In the genomic region with DNA sequence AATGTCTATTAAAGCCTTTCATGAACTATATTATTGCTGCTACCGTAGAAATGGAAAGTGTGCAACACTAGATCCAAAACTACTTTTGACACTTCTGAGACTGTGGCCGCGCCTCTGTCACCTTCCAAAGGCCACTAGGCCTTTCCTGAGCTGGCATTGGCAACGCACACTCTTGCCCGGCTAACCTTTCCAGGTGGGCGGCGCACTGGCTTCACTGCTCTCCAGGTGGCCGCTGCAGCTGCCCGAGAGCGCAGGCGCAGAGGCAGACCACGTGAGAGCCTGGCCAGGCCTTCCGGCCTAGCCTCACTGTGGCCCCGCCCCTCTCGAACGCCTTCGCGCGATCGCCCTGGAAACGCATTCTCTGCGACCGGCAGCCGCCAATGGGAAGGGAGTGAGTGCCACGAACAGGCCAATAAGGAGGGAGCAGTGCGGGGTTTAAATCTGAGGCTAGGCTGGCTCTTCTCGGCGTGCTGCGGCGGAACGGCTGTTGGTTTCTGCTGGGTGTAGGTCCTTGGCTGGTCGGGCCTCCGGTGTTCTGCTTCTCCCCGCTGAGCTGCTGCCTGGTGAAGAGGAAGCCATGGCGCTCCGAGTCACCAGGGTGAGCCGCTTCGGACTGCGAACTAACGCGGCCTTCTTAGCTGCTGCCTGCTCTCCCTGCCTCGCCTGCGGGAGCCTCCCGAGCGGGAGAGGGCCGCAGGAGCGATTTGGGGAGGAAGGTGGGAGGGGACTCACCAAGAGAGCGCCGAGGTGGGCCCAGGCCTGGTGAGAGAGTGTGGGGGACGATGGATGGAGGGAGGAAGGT, we compare ENCODE assay signal across 1 cellular context.
TF ChIP-seq lines count a peak whose summit lies in the region.

A gene (plus strand): TSS at position 465 of the 802 bp plus-strand sequence. CDS start 113 bp downstream, at position 578.

TF ChIP-seq in HepG2, 621 proteins besides CTCF, POLR2A, EP300 and RAD21 (continued from another document and continues in another):
- TF ChIP-seq HHEX (CRISPR knock-in tag; IDR thresholded peaks at IDR 0.05) = no peak
- no peak for TF ChIP-seq ZNF251 (CRISPR knock-in tag; IDR thresholded peaks at IDR 0.05)
- peak; percentile 88 for TF ChIP-seq DR1 (CRISPR knock-in tag; IDR thresholded peaks at IDR 0.05)
- TF ChIP-seq ZNF713 (CRISPR knock-in tag; IDR thresholded peaks at IDR 0.05) = no peak
- TF ChIP-seq ZNF7 (CRISPR knock-in tag; IDR thresholded peaks at IDR 0.05) = no peak
- TF ChIP-seq, protein P1, sequence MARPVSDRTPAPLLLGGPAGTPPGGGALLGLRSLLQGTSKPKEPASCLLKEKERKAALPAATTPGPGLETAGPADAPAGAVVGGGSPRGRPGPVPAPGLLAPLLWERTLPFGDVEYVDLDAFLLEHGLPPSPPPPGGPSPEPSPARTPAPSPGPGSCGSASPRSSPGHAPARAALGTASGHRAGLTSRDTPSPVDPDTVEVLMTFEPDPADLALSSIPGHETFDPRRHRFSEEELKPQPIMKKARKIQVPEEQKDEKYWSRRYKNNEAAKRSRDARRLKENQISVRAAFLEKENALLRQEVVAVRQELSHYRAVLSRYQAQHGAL (CRISPR knock-in tag; IDR thresholded peaks at IDR 0.05; ENCODE audit: not compliant biosample characterization) = no peak
- TF ChIP-seq, protein P2, sequence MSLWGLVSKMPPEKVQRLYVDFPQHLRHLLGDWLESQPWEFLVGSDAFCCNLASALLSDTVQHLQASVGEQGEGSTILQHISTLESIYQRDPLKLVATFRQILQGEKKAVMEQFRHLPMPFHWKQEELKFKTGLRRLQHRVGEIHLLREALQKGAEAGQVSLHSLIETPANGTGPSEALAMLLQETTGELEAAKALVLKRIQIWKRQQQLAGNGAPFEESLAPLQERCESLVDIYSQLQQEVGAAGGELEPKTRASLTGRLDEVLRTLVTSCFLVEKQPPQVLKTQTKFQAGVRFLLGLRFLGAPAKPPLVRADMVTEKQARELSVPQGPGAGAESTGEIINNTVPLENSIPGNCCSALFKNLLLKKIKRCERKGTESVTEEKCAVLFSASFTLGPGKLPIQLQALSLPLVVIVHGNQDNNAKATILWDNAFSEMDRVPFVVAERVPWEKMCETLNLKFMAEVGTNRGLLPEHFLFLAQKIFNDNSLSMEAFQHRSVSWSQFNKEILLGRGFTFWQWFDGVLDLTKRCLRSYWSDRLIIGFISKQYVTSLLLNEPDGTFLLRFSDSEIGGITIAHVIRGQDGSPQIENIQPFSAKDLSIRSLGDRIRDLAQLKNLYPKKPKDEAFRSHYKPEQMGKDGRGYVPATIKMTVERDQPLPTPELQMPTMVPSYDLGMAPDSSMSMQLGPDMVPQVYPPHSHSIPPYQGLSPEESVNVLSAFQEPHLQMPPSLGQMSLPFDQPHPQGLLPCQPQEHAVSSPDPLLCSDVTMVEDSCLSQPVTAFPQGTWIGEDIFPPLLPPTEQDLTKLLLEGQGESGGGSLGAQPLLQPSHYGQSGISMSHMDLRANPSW (CRISPR knock-in tag; IDR thresholded peaks at IDR 0.05; ENCODE audit: borderline replicate concordance) = no peak
- TF ChIP-seq LCORL (IDR thresholded peaks at IDR 0.05) = no peak
- no peak for TF ChIP-seq LCORL (CRISPR knock-in tag; IDR thresholded peaks at IDR 0.05)
- no peak for TF ChIP-seq SMAD3 (CRISPR knock-in tag; IDR thresholded peaks at IDR 0.05)
- TF ChIP-seq, protein P3, sequence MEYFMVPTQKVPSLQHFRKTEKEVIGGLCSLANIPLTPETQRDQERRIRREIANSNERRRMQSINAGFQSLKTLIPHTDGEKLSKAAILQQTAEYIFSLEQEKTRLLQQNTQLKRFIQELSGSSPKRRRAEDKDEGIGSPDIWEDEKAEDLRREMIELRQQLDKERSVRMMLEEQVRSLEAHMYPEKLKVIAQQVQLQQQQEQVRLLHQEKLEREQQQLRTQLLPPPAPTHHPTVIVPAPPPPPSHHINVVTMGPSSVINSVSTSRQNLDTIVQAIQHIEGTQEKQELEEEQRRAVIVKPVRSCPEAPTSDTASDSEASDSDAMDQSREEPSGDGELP (IDR thresholded peaks at IDR 0.05; ENCODE audit: borderline replicate concordance, low read depth) = peak; percentile 76; the same call in 1 of the 2 replicates
- TF ChIP-seq, protein P4, sequence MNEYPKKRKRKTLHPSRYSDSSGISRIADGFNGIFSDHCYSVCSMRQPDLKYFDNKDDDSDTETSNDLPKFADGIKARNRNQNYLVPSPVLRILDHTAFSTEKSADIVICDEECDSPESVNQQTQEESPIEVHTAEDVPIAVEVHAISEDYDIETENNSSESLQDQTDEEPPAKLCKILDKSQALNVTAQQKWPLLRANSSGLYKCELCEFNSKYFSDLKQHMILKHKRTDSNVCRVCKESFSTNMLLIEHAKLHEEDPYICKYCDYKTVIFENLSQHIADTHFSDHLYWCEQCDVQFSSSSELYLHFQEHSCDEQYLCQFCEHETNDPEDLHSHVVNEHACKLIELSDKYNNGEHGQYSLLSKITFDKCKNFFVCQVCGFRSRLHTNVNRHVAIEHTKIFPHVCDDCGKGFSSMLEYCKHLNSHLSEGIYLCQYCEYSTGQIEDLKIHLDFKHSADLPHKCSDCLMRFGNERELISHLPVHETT (CRISPR knock-in tag; conservative IDR thresholded peaks at IDR 0.05) = no peak
- TF ChIP-seq ZNF274 (CRISPR knock-in tag; IDR thresholded peaks at IDR 0.05) = peak; percentile 32; the same call in 1 of the 2 replicates
- TF ChIP-seq, protein P5, sequence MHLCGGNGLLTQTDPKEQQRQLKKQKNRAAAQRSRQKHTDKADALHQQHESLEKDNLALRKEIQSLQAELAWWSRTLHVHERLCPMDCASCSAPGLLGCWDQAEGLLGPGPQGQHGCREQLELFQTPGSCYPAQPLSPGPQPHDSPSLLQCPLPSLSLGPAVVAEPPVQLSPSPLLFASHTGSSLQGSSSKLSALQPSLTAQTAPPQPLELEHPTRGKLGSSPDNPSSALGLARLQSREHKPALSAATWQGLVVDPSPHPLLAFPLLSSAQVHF (CRISPR knock-in tag; IDR thresholded peaks at IDR 0.05) = peak; percentile 93
- TF ChIP-seq, protein P6, sequence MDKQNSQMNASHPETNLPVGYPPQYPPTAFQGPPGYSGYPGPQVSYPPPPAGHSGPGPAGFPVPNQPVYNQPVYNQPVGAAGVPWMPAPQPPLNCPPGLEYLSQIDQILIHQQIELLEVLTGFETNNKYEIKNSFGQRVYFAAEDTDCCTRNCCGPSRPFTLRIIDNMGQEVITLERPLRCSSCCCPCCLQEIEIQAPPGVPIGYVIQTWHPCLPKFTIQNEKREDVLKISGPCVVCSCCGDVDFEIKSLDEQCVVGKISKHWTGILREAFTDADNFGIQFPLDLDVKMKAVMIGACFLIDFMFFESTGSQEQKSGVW (CRISPR knock-in tag; IDR thresholded peaks at IDR 0.05; ENCODE audit: borderline replicate concordance) = 0 out of 2 replicates have a peak, but pooled peaks have one; percentile 61
- TF ChIP-seq NPAS2 (CRISPR knock-in tag; IDR thresholded peaks at IDR 0.05; ENCODE audit: borderline replicate concordance) = no peak
- TF ChIP-seq MBD4 (IDR thresholded peaks at IDR 0.05; ENCODE audit: borderline replicate concordance, low read length) = no peak
- peak; percentile 67 for TF ChIP-seq HNRNPLL (IDR thresholded peaks at IDR 0.05; ENCODE audit: low read depth, low read length, poor library complexity, severe bottlenecking)
- no peak for TF ChIP-seq SOX6 (IDR thresholded peaks at IDR 0.05)
- no peak; the same call in 1 of the 2 replicates for TF ChIP-seq SOX6 (CRISPR knock-in tag; IDR thresholded peaks at IDR 0.05)
- peak; percentile 86 for TF ChIP-seq POLR2AphosphoS5 (IDR thresholded peaks at IDR 0.05; ENCODE audit: low read depth, low read length)
- TF ChIP-seq HNRNPL (IDR thresholded peaks at IDR 0.05; ENCODE audit: low read depth, low read length) = peak; percentile 67; the same call in 1 of the 2 replicates
- TF ChIP-seq ZNF451 (CRISPR knock-in tag; IDR thresholded peaks at IDR 0.05) = peak; percentile 96; the same call in 1 of the 2 replicates
- TF ChIP-seq, protein P7, sequence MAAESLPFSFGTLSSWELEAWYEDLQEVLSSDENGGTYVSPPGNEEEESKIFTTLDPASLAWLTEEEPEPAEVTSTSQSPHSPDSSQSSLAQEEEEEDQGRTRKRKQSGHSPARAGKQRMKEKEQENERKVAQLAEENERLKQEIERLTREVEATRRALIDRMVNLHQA (CRISPR knock-in tag; IDR thresholded peaks at IDR 0.05) = no peak
- TF ChIP-seq MXI1 (IDR thresholded peaks at IDR 0.05; ENCODE audit: borderline replicate concordance, low read depth, low read length) = peak; percentile 100
- TF ChIP-seq, protein P8, sequence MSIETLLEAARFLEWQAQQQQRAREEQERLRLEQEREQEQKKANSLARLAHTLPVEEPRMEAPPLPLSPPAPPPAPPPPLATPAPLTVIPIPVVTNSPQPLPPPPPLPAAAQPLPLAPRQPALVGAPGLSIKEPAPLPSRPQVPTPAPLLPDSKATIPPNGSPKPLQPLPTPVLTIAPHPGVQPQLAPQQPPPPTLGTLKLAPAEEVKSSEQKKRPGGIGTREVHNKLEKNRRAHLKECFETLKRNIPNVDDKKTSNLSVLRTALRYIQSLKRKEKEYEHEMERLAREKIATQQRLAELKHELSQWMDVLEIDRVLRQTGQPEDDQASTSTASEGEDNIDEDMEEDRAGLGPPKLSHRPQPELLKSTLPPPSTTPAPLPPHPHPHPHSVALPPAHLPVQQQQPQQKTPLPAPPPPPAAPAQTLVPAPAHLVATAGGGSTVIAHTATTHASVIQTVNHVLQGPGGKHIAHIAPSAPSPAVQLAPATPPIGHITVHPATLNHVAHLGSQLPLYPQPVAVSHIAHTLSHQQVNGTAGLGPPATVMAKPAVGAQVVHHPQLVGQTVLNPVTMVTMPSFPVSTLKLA (IDR thresholded peaks at IDR 0.05) = peak; percentile 83
- TF ChIP-seq ZNF556 (CRISPR knock-in tag; IDR thresholded peaks at IDR 0.05; ENCODE audit: borderline replicate concordance) = no peak
- TF ChIP-seq PAWR (CRISPR knock-in tag; IDR thresholded peaks at IDR 0.05; ENCODE audit: borderline replicate concordance) = no peak
- TF ChIP-seq, protein P9, sequence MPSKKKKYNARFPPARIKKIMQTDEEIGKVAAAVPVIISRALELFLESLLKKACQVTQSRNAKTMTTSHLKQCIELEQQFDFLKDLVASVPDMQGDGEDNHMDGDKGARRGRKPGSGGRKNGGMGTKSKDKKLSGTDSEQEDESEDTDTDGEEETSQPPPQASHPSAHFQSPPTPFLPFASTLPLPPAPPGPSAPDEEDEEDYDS (CRISPR knock-in tag; IDR thresholded peaks at IDR 0.05) = peak; percentile 82
- TF ChIP-seq, protein P10, sequence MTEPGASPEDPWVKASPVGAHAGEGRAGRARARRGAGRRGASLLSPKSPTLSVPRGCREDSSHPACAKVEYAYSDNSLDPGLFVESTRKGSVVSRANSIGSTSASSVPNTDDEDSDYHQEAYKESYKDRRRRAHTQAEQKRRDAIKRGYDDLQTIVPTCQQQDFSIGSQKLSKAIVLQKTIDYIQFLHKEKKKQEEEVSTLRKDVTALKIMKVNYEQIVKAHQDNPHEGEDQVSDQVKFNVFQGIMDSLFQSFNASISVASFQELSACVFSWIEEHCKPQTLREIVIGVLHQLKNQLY (CRISPR knock-in tag; IDR thresholded peaks at IDR 0.05) = peak; percentile 31; the same call in 1 of the 2 replicates
- TF ChIP-seq, protein P11, sequence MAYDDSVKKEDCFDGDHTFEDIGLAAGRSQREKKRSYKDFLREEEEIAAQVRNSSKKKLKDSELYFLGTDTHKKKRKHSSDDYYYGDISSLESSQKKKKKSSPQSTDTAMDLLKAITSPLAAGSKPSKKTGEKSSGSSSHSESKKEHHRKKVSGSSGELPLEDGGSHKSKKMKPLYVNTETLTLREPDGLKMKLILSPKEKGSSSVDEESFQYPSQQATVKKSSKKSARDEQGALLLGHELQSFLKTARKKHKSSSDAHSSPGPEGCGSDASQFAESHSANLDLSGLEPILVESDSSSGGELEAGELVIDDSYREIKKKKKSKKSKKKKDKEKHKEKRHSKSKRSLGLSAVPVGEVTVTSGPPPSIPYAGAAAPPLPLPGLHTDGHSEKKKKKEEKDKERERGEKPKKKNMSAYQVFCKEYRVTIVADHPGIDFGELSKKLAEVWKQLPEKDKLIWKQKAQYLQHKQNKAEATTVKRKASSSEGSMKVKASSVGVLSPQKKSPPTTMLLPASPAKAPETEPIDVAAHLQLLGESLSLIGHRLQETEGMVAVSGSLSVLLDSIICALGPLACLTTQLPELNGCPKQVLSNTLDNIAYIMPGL (CRISPR knock-in tag; IDR thresholded peaks at IDR 0.05; ENCODE audit: borderline replicate concordance in 1 of 2, low read depth in 1 of 2) = peak; percentile 57 to 78; a peak in 3 of 4 replicates
- peak; percentile 39; the same call in 1 of the 2 replicates for TF ChIP-seq ZNF317 (CRISPR knock-in tag; IDR thresholded peaks at IDR 0.05)
- peak; percentile 86 for TF ChIP-seq KAT8 (CRISPR knock-in tag; IDR thresholded peaks at IDR 0.05)
- no peak for TF ChIP-seq TRIM24 (CRISPR knock-in tag; IDR thresholded peaks at IDR 0.05)
- peak; percentile 90 for TF ChIP-seq POLR2G (IDR thresholded peaks at IDR 0.05; ENCODE audit: low read depth, low read length)
- no peak for TF ChIP-seq EZH2 (conservative IDR thresholded peaks at IDR 0.05; ENCODE audit: low read depth, low read length)
- TF ChIP-seq SNAI1 (CRISPR knock-in tag; IDR thresholded peaks at IDR 0.05; ENCODE audit: borderline replicate concordance) = peak; percentile 86; the same call in 1 of the 2 replicates
- no peak for TF ChIP-seq GTF2F1 (IDR thresholded peaks at IDR 0.05; ENCODE audit: low read length)
- TF ChIP-seq, protein P12, sequence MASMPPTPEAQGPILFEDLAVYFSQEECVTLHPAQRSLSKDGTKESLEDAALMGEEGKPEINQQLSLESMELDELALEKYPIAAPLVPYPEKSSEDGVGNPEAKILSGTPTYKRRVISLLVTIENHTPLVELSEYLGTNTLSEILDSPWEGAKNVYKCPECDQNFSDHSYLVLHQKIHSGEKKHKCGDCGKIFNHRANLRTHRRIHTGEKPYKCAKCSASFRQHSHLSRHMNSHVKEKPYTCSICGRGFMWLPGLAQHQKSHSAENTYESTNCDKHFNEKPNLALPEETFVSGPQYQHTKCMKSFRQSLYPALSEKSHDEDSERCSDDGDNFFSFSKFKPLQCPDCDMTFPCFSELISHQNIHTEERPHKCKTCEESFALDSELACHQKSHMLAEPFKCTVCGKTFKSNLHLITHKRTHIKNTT (CRISPR knock-in tag; IDR thresholded peaks at IDR 0.05) = no peak
- TF ChIP-seq MEIS2 (CRISPR knock-in tag; IDR thresholded peaks at IDR 0.05) = peak; percentile 32; the same call in 1 of the 2 replicates
- peak; percentile 13; the same call in 1 of the 2 replicates for TF ChIP-seq CBFB (CRISPR knock-in tag; IDR thresholded peaks at IDR 0.05)
- TF ChIP-seq, protein P13, sequence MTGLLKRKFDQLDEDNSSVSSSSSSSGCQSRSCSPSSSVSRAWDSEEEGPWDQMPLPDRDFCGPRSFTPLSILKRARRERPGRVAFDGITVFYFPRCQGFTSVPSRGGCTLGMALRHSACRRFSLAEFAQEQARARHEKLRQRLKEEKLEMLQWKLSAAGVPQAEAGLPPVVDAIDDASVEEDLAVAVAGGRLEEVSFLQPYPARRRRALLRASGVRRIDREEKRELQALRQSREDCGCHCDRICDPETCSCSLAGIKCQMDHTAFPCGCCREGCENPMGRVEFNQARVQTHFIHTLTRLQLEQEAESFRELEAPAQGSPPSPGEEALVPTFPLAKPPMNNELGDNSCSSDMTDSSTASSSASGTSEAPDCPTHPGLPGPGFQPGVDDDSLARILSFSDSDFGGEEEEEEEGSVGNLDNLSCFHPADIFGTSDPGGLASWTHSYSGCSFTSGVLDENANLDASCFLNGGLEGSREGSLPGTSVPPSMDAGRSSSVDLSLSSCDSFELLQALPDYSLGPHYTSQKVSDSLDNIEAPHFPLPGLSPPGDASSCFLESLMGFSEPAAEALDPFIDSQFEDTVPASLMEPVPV (CRISPR knock-in tag; IDR thresholded peaks at IDR 0.05) = peak; percentile 95; the same call in 1 of the 2 replicates
